Comparison of ENCODE assay signal across 1 cellular context in the genomic region with DNA sequence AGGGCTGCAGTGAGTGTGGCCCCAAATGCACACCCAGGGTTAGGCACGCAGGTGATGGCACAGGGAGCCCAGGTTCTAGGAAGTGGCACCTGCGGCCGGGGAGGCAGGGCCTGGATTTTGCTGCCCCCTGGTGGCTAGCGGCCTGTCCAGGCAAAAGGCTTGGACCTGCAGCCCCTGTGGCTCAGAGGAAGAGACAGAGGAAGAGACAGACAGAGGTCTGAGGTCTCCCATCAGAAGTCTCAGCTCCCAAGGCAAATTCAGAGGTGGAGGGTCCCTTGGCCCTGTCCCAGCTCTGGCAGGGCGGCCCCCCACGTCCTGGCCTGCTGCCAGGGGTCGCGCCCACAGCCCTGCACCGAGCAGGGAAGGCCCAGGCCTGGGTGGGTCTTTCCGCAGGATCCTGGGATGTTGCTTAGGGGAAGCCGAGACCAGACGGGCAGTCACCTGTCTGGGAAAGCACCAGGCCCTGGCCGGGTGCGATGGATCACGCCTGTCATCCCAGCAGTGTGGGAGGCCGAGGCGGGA.
TF ChIP-seq lines count a peak whose summit lies in the region.

No MANE protein-coding gene starts in this region.

TF ChIP-seq in K562, 482 proteins besides CTCF, POLR2A, EP300 and RAD21 (continued from another document and continues in another):
- TF ChIP-seq, protein P1, sequence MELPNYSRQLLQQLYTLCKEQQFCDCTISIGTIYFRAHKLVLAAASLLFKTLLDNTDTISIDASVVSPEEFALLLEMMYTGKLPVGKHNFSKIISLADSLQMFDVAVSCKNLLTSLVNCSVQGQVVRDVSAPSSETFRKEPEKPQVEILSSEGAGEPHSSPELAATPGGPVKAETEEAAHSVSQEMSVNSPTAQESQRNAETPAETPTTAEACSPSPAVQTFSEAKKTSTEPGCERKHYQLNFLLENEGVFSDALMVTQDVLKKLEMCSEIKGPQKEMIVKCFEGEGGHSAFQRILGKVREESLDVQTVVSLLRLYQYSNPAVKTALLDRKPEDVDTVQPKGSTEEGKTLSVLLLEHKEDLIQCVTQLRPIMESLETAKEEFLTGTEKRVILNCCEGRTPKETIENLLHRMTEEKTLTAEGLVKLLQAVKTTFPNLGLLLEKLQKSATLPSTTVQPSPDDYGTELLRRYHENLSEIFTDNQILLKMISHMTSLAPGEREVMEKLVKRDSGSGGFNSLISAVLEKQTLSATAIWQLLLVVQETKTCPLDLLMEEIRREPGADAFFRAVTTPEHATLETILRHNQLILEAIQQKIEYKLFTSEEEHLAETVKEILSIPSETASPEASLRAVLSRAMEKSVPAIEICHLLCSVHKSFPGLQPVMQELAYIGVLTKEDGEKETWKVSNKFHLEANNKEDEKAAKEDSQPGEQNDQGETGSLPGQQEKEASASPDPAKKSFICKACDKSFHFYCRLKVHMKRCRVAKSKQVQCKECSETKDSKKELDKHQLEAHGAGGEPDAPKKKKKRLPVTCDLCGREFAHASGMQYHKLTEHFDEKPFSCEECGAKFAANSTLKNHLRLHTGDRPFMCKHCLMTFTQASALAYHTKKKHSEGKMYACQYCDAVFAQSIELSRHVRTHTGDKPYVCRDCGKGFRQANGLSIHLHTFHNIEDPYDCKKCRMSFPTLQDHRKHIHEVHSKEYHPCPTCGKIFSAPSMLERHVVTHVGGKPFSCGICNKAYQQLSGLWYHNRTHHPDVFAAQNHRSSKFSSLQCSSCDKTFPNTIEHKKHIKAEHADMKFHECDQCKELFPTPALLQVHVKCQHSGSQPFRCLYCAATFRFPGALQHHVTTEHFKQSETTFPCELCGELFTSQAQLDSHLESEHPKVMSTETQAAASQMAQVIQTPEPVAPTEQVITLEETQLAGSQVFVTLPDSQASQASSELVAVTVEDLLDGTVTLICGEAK (IDR thresholded peaks at IDR 0.05): no peak
- TF ChIP-seq, protein P1 (CRISPR knock-in tag; IDR thresholded peaks at IDR 0.05): no peak
- TF ChIP-seq ETS1 (conservative IDR thresholded peaks at IDR 0.05; ENCODE audit: control insufficient read depth, low read depth, low read length): 0 out of 2 replicates have a peak, but pooled peaks have one; percentile 17
- peak; percentile 61 for TF ChIP-seq ELF1 (tag; IDR thresholded peaks at IDR 0.05)
- peak; percentile 33; the same call in 1 of the 2 replicates for TF ChIP-seq SMAD4 (CRISPR knock-in tag; conservative IDR thresholded peaks at IDR 0.05)
- no peak for TF ChIP-seq ZNF232 (CRISPR knock-in tag; IDR thresholded peaks at IDR 0.05)
- TF ChIP-seq RBBP5 (IDR thresholded peaks at IDR 0.05; ENCODE audit: borderline replicate concordance, insufficient read depth, low read length, poor library complexity, severe bottlenecking): peak; percentile 32
- no peak for TF ChIP-seq GTF2B (IDR thresholded peaks at IDR 0.05; ENCODE audit: extremely low read depth, insufficient read length)
- TF ChIP-seq ZNF511 (CRISPR knock-in tag; IDR thresholded peaks at IDR 0.05): peak; percentile 3; the same call in 1 of the 2 replicates
- TF ChIP-seq TAF15 (IDR thresholded peaks at IDR 0.05; ENCODE audit: low read depth, low read length): no peak
- peak; percentile 87 for TF ChIP-seq CC2D1A (IDR thresholded peaks at IDR 0.05)
- no peak for TF ChIP-seq NFXL1 (CRISPR knock-in tag; IDR thresholded peaks at IDR 0.05)
- 0 out of 2 replicates have a peak, but pooled peaks have one; percentile 55 for TF ChIP-seq HIVEP1 (CRISPR knock-in tag; IDR thresholded peaks at IDR 0.05)
- TF ChIP-seq, protein P2, sequence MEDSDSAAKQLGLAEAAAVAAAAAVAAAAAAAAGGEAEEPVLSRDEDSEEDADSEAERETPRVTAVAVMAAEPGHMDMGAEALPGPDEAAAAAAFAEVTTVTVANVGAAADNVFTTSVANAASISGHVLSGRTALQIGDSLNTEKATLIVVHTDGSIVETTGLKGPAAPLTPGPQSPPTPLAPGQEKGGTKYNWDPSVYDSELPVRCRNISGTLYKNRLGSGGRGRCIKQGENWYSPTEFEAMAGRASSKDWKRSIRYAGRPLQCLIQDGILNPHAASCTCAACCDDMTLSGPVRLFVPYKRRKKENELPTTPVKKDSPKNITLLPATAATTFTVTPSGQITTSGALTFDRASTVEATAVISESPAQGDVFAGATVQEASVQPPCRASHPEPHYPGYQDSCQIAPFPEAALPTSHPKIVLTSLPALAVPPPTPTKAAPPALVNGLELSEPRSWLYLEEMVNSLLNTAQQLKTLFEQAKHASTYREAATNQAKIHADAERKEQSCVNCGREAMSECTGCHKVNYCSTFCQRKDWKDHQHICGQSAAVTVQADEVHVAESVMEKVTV (CRISPR knock-in tag; IDR thresholded peaks at IDR 0.05): peak; percentile 78
- peak; percentile 57; the same call in 1 of the 2 replicates for TF ChIP-seq ELF2 (CRISPR knock-in tag; IDR thresholded peaks at IDR 0.05)
- TF ChIP-seq PHF20 (IDR thresholded peaks at IDR 0.05; ENCODE audit: partially characterized antibody): peak; percentile 8
- TF ChIP-seq, protein P3, sequence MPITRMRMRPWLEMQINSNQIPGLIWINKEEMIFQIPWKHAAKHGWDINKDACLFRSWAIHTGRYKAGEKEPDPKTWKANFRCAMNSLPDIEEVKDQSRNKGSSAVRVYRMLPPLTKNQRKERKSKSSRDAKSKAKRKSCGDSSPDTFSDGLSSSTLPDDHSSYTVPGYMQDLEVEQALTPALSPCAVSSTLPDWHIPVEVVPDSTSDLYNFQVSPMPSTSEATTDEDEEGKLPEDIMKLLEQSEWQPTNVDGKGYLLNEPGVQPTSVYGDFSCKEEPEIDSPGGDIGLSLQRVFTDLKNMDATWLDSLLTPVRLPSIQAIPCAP (CRISPR knock-in tag; IDR thresholded peaks at IDR 0.05; ENCODE audit: borderline replicate concordance): no peak
- no peak for TF ChIP-seq MXD1 (CRISPR knock-in tag; IDR thresholded peaks at IDR 0.05; ENCODE audit: borderline replicate concordance, poor library complexity, severe bottlenecking)
- no peak for TF ChIP-seq FOSL1 (tag; conservative IDR thresholded peaks at IDR 0.05)
- TF ChIP-seq, protein P4, sequence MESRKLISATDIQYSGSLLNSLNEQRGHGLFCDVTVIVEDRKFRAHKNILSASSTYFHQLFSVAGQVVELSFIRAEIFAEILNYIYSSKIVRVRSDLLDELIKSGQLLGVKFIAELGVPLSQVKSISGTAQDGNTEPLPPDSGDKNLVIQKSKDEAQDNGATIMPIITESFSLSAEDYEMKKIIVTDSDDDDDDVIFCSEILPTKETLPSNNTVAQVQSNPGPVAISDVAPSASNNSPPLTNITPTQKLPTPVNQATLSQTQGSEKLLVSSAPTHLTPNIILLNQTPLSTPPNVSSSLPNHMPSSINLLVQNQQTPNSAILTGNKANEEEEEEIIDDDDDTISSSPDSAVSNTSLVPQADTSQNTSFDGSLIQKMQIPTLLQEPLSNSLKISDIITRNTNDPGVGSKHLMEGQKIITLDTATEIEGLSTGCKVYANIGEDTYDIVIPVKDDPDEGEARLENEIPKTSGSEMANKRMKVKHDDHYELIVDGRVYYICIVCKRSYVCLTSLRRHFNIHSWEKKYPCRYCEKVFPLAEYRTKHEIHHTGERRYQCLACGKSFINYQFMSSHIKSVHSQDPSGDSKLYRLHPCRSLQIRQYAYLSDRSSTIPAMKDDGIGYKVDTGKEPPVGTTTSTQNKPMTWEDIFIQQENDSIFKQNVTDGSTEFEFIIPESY (CRISPR knock-in tag; IDR thresholded peaks at IDR 0.05): no peak
- TF ChIP-seq ZNF592 (IDR thresholded peaks at IDR 0.05): no peak
- no peak for TF ChIP-seq REST (CRISPR knock-in tag; IDR thresholded peaks at IDR 0.05; ENCODE audit: low read depth)
- TF ChIP-seq TAF9B (IDR thresholded peaks at IDR 0.05; ENCODE audit: partially characterized antibody): no peak
